ENCODE assay signal across 14 cellular contexts in genomic region chr1:198677027-198677426, GRCh38. TPM values are rescaled to one million over a fixed set of nuclear protein-coding genes. Genes with fewer than 3 reads are reported as not detected.
A peak's percentile ranks its signal among the peaks of the same experiment; 100 is the strongest.
DNase-seq lines count a peak whose midpoint lies in the region; ATAC-seq and TF ChIP-seq lines count a peak whose summit lies in the region.
"Had no signal": no experiment of that assay in that cellular context is flagged by ENCODE, and none has a peak within 500 bp of the region (broad histone marks: within the 10 kb centered on the region; RNA-seq: fewer than 3 reads in every experiment).

No MANE protein-coding gene starts in this region.

- no peak overlapping the region for H2AFZ ChIP-seq in DND-41 (ENCODE audit: low read depth, low read length)

- H3K27ac Mint-ChIP-seq in activated CD8-positive, alpha-beta T cell treated with anti-CD3 and anti-CD28 coated beads, Interleukin-2, amount 10 ng/mL, durations not matched to agents 7 days and 5 days: peak overlapping the region; percentile 85
- H3K27ac Mint-ChIP-seq in naive thymus-derived CD4-positive, alpha-beta T cell: peak overlapping the region; percentile 88 to 99 (median 98)

- H3K9ac ChIP-seq in DND-41 (ENCODE audit: low read depth, low read length): no peak overlapping the region

- H3K36me3 Mint-ChIP-seq in activated CD8-positive, alpha-beta T cell treated with anti-CD3 and anti-CD28 coated beads, Interleukin-2, amount 10 ng/mL, durations not matched to agents 7 days and 5 days (ENCODE audit: low read depth): peaks cover 74% of the 10 kb centered on the region
- peaks cover 15 to 46% (median 31%) of the 10 kb centered on the region in 5 donors for H3K36me3 Mint-ChIP-seq in naive thymus-derived CD4-positive, alpha-beta T cell

- H3K9me3 Mint-ChIP-seq in activated CD8-positive, alpha-beta T cell treated with anti-CD3 and anti-CD28 coated beads, Interleukin-2, amount 10 ng/mL, durations not matched to agents 7 days and 5 days (ENCODE audit: insufficient read depth): no peaks in the 10 kb centered on the region
- no peaks in the 10 kb centered on the region for H3K9me3 Mint-ChIP-seq in naive thymus-derived CD4-positive, alpha-beta T cell

- TF ChIP-seq POLR2A in thyroid gland (IDR thresholded peaks at IDR 0.05): no peak

- WGBS in thyroid gland, 2 donors: 68 to 69% methylated on average over 1 of the region's 1 CpG

- ATAC-seq in DND-41 (ENCODE audit: insufficient read depth, low read depth): no peak
- ATAC-seq in activated CD8-positive, alpha-beta T cell treated with anti-CD3 and anti-CD28 coated beads, Interleukin-2, amount 10 ng/mL, durations not matched to agents 7 days and 5 days: no peak
- no peak for ATAC-seq in naive thymus-derived CD4-positive, alpha-beta T cell
- ATAC-seq in HG03139 (IDR thresholded peaks at IDR 0.05; ENCODE audit: unreplicated experiment): no peak

- TF ChIP-seq CTCF in DND-41 (IDR thresholded peaks at IDR 0.05; ENCODE audit: borderline replicate concordance, extremely low read depth, low read length, poor library complexity, severe bottlenecking): no peak
- no peak for TF ChIP-seq CTCF in HL-60 (IDR thresholded peaks at IDR 0.05; ENCODE audit: insufficient read depth, low read length)
- TF ChIP-seq CTCF in thyroid gland (IDR thresholded peaks at IDR 0.05): no peak

- intact Hi-C loops in naive thymus-derived CD4-positive, alpha-beta T cell (cut with micrococcal nuclease): loop anchor here in 1 of 2 donors (1.0 kb wide), 1 partner anchor 8 kb away; no protein-coding TSS in a partner anchor
- intact Hi-C loops in thyroid gland (cut with DNase I): no loop called here

- peaks cover 65% of the 10 kb centered on the region for H3K79me2 ChIP-seq in DND-41 (ENCODE audit: insufficient read depth, low read length)

- DNase-seq in DND-41 (no peak), HL-60 (ENCODE audit: low read depth in 1 of 2, low spot score in 1 of 2) (no peak), NCI-H69 (lab: John Stamatoyannopoulos, UW) (no peak), thyroid gland (no peak)
- DNase-seq in activated CD8-positive, alpha-beta T cell treated with anti-CD3 and anti-CD28 coated beads, Interleukin-2, amount 10 ng/mL, durations not matched to agents 7 days and 5 days: no peak
- DNase-seq in naive thymus-derived CD4-positive, alpha-beta T cell: no peak
- DNase-seq: COR-L47, glutamatergic neuron, Kasumi-1, left ventricle myocardium inferior, NCI-H2081 had no signal

- no peaks in the 10 kb centered on the region for H4K20me1 ChIP-seq in DND-41 (ENCODE audit: insufficient read depth, low read length)

- H3K4me1 ChIP-seq in DND-41 (ENCODE audit: insufficient read depth, low read length): peaks cover 78% of the 10 kb centered on the region
- H3K4me1 ChIP-seq in naive thymus-derived CD4-positive, alpha-beta T cell (ENCODE audit: control insufficient read depth in 2 of 2, insufficient read depth in 2 of 2, low read length in 2 of 2): peaks cover 86 to 92% of the 10 kb centered on the region in 2 donors
- H3K4me1 ChIP-seq in thyroid gland: peaks cover 0 to 4% of the 10 kb centered on the region in 2 donors
- H3K4me1 ChIP-seq: left ventricle myocardium inferior had no signal

- H3K4me3 ChIP-seq in DND-41 (ENCODE audit: low read depth in 1 of 2, low read length in 2 of 2) (no peak overlapping the region), HL-60 (replicated peaks; ENCODE audit: insufficient read depth, low read length) (no peak overlapping the region), thyroid gland (replicated peaks in 1 of 3) (no peak overlapping the region)
- H3K4me3 ChIP-seq in naive thymus-derived CD4-positive, alpha-beta T cell (ENCODE audit: low read length): peak overlapping the region; percentile 44
- H3K4me3 ChIP-seq: left ventricle myocardium inferior, skin epidermis, tibial nerve had no signal

- H3K27ac ChIP-seq in DND-41 (ENCODE audit: low read length) (peak overlapping the region; percentile 46), HL-60 (replicated peaks) (peak overlapping the region; percentile 82), thyroid gland (no peak overlapping the region)
- H3K27ac ChIP-seq in naive thymus-derived CD4-positive, alpha-beta T cell (ENCODE audit: low read depth, low read length): peak overlapping the region; percentile 92
- H3K27ac ChIP-seq: left ventricle myocardium inferior, tibial nerve had no signal

- peaks cover 85% of the 10 kb centered on the region for H3K4me1 Mint-ChIP-seq in activated CD8-positive, alpha-beta T cell treated with anti-CD3 and anti-CD28 coated beads, Interleukin-2, amount 10 ng/mL, durations not matched to agents 7 days and 5 days (ENCODE audit: low read depth)
- peaks cover 53 to 95% (median 83%) of the 10 kb centered on the region in 7 donors for H3K4me1 Mint-ChIP-seq in naive thymus-derived CD4-positive, alpha-beta T cell

- H3K36me3 ChIP-seq in DND-41 (ENCODE audit: insufficient read depth, low read length): peaks cover 6% of the 10 kb centered on the region; the same call in 1 of the 2 replicates
- no peaks in the 10 kb centered on the region for H3K36me3 ChIP-seq in naive thymus-derived CD4-positive, alpha-beta T cell (ENCODE audit: control insufficient read depth in 2 of 3, insufficient read depth in 3 of 3, low read length in 3 of 3)
- no peaks in the 10 kb centered on the region for H3K36me3 ChIP-seq in thyroid gland
- H3K36me3 ChIP-seq: left ventricle myocardium inferior, tibial nerve had no signal

- CTCF ChIA-PET in activated CD8-positive, alpha-beta T cell treated with anti-CD3 and anti-CD28 coated beads, Interleukin-2, amount 10 ng/mL, durations not matched to agents 7 days and 5 days (lab: Charles Lee): interaction anchor here (0.6 kb wide), 1 partner anchor 162 kb away, joined by 3 read pairs; no protein-coding TSS in a partner anchor
- CTCF ChIA-PET in naive thymus-derived CD4-positive, alpha-beta T cell (lab: Charles Lee): interaction anchor here (0.7 kb wide), 1 partner anchor 56 kb away, joined by 5 read pairs; no protein-coding TSS in a partner anchor

- POLR2A ChIA-PET in activated CD8-positive, alpha-beta T cell treated with anti-CD3 and anti-CD28 coated beads, Interleukin-2, amount 10 ng/mL, durations not matched to agents 7 days and 5 days (lab: Charles Lee): interaction anchor here (0.6 to 1.7 kb wide), 5 partner anchors 9 to 586 kb away, joined by 3 to 6 read pairs (median 4); no protein-coding TSS in a partner anchor
- POLR2A ChIA-PET in naive thymus-derived CD4-positive, alpha-beta T cell (lab: Charles Lee): interaction anchor here (0.6 to 10.3 kb wide), 10 partner anchors 8 to 520 kb away, joined by 3 to 143 read pairs (median 6); partner anchors contain the start of genes NEK7 and PTPRC

- H3K9me3 ChIP-seq in DND-41 (ENCODE audit: insufficient read depth, low read length, severe bottlenecking) (no peaks in the 10 kb centered on the region), thyroid gland (no peaks in the 10 kb centered on the region)
- H3K9me3 ChIP-seq in naive thymus-derived CD4-positive, alpha-beta T cell (ENCODE audit: control insufficient read depth in 2 of 3, low read length in 3 of 3): no peaks in the 10 kb centered on the region
- H3K9me3 ChIP-seq: left ventricle myocardium inferior, tibial nerve had no signal

- H3K27me3 ChIP-seq in DND-41 (ENCODE audit: insufficient read depth, low read length, poor library complexity): no peaks in the 10 kb centered on the region
- H3K27me3 ChIP-seq in HL-60 (ENCODE audit: insufficient read depth, poor library complexity, severe bottlenecking): no peaks in the 10 kb centered on the region
- H3K27me3 ChIP-seq in naive thymus-derived CD4-positive, alpha-beta T cell (ENCODE audit: control insufficient read depth in 2 of 2, insufficient read depth in 2 of 2, low read length in 2 of 2): no peaks in the 10 kb centered on the region
- H3K27me3 ChIP-seq in thyroid gland: no peaks in the 10 kb centered on the region
- H3K27me3 ChIP-seq: tibial nerve had no signal

- H3K4me2 ChIP-seq in DND-41 (ENCODE audit: insufficient read depth, low read length): no peak overlapping the region

- H3K27me3 Mint-ChIP-seq in activated CD8-positive, alpha-beta T cell treated with anti-CD3 and anti-CD28 coated beads, Interleukin-2, amount 10 ng/mL, durations not matched to agents 7 days and 5 days (ENCODE audit: low read depth): no peaks in the 10 kb centered on the region
- H3K27me3 Mint-ChIP-seq in naive thymus-derived CD4-positive, alpha-beta T cell: peaks cover 0 to 2% (median 0%) of the 10 kb centered on the region in 5 donors

- peak overlapping the region; percentile 77 for H3K4me3 Mint-ChIP-seq in activated CD8-positive, alpha-beta T cell treated with anti-CD3 and anti-CD28 coated beads, Interleukin-2, amount 10 ng/mL, durations not matched to agents 7 days and 5 days
- peak overlapping the region; percentile 49 to 89 (median 77) for H3K4me3 Mint-ChIP-seq in naive thymus-derived CD4-positive, alpha-beta T cell

RNA-seq across cellular contexts. Expression of gene PTPRC, which starts 38.2 kb away (rescaled TPM):
- 100 to 1,000 TPM; 604 to 619 TPM for total RNA-seq in activated CD8-positive, alpha-beta T cell treated with anti-CD3 and anti-CD28 coated beads, Interleukin-2, amount 10 ng/mL, durations not matched to agents 7 days and 5 days
- 1,000 to 10,000 TPM in 3 of 5 experiments, 100 to 1,000 TPM in 2; 739 to 1,121 (median 1,015) TPM for total RNA-seq in naive thymus-derived CD4-positive, alpha-beta T cell
- 1,000 to 10,000 TPM; 1,177 to 1,286 TPM for polyA plus RNA-seq in naive thymus-derived CD4-positive, alpha-beta T cell
- 10 to 100 TPM; 11.5 to 23.8 (median 16.9) TPM for total RNA-seq in thyroid gland

Comparison
In these comparisons a context has a peak if more than half of its experiments do, and no peak if none do; other contexts are left out.
1. H3K27ac ChIP-seq: peak in DND-41 (single experiment), HL-60 (single experiment) and naive thymus-derived CD4-positive, alpha-beta T cell (single experiment); none in thyroid gland (0 of 3).
2. RNA of gene PTPRC, which starts 38.2 kb away (total RNA-seq): 739 to 1,121 TPM in naive thymus-derived CD4-positive, alpha-beta T cell and 604 to 619 TPM in activated CD8-positive, alpha-beta T cell treated with anti-CD3 and anti-CD28 coated beads, Interleukin-2, amount 10 ng/mL, durations not matched to agents 7 days and 5 days; 11.5 to 23.8 TPM in thyroid gland; every median in the first group is over 10 times any median in the second.